ENCODE assay signal across 2 cellular contexts in genomic region chr10:112022196-112022595, GRCh38.
TF ChIP-seq lines count a peak whose summit lies in the region.

No MANE protein-coding gene starts in this region.

TF ChIP-seq in GM23338, 12 proteins besides CTCF, POLR2A, EP300 and RAD21:
- TF ChIP-seq, protein P1, sequence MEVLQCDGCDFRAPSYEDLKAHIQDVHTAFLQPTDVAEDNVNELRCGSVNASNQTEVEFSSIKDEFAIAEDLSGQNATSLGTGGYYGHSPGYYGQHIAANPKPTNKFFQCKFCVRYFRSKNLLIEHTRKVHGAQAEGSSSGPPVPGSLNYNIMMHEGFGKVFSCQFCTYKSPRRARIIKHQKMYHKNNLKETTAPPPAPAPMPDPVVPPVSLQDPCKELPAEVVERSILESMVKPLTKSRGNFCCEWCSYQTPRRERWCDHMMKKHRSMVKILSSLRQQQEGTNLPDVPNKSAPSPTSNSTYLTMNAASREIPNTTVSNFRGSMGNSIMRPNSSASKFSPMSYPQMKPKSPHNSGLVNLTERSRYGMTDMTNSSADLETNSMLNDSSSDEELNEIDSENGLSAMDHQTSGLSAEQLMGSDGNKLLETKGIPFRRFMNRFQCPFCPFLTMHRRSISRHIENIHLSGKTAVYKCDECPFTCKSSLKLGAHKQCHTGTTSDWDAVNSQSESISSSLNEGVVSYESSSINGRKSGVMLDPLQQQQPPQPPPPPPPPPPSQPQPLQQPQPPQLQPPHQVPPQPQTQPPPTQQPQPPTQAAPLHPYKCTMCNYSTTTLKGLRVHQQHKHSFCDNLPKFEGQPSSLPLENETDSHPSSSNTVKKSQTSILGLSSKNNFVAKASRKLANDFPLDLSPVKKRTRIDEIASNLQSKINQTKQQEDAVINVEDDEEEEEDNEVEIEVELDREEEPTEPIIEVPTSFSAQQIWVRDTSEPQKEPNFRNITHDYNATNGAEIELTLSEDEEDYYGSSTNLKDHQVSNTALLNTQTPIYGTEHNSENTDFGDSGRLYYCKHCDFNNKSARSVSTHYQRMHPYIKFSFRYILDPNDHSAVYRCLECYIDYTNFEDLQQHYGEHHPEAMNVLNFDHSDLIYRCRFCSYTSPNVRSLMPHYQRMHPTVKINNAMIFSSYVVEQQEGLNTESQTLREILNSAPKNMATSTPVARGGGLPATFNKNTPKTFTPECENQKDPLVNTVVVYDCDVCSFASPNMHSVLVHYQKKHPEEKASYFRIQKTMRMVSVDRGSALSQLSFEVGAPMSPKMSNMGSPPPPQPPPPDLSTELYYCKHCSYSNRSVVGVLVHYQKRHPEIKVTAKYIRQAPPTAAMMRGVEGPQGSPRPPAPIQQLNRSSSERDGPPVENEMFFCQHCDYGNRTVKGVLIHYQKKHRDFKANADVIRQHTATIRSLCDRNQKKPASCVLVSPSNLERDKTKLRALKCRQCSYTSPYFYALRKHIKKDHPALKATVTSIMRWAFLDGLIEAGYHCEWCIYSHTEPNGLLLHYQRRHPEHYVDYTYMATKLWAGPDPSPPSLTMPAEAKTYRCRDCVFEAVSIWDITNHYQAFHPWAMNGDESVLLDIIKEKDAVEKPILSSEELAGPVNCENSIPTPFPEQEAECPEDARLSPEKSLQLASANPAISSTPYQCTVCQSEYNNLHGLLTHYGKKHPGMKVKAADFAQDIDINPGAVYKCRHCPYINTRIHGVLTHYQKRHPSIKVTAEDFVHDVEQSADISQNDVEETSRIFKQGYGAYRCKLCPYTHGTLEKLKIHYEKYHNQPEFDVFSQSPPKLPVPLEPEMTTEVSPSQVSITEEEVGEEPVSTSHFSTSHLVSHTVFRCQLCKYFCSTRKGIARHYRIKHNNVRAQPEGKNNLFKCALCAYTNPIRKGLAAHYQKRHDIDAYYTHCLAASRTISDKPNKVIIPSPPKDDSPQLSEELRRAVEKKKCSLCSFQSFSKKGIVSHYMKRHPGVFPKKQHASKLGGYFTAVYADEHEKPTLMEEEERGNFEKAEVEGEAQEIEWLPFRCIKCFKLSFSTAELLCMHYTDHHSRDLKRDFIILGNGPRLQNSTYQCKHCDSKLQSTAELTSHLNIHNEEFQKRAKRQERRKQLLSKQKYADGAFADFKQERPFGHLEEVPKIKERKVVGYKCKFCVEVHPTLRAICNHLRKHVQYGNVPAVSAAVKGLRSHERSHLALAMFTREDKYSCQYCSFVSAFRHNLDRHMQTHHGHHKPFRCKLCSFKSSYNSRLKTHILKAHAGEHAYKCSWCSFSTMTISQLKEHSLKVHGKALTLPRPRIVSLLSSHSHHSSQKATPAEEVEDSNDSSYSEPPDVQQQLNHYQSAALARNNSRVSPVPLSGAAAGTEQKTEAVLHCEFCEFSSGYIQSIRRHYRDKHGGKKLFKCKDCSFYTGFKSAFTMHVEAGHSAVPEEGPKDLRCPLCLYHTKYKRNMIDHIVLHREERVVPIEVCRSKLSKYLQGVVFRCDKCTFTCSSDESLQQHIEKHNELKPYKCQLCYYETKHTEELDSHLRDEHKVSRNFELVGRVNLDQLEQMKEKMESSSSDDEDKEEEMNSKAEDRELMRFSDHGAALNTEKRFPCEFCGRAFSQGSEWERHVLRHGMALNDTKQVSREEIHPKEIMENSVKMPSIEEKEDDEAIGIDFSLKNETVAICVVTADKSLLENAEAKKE (CRISPR knock-in tag; IDR thresholded peaks at IDR 0.05) = no peak

TF ChIP-seq in WTC11, 78 proteins besides CTCF, POLR2A, EP300 and RAD21 (continued from another document):
- TF ChIP-seq FOXP4 (CRISPR knock-in tag; IDR thresholded peaks at IDR 0.05) = no peak
TF ChIP-seq in WTC11: peak in this region for 0.
